Comparison of ENCODE assay signal across 20 cellular contexts in the genomic region with DNA sequence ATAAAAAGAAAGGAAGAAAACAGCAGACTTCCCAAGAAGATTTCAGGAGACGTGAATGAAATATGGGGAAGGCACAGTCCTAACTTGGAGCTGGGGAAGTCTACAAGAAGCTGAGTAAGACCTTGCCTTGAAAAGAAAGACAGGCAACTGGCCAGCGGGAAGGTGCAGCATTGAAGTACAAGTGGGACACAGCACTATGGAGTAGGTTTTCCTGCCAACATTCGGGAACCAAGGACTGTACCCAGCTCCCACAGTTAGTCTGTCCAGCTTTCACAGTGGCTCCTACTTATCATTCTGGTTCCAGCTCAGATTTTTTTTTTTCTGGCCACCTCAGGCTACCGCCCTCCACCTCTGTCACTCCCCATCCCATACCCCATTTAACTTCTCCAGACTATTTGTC.
"Had no signal": no experiment of that assay in that cellular context is flagged by ENCODE, and none has a peak within 500 bp of the region (broad histone marks: within the 10 kb centered on the region; RNA-seq: fewer than 3 reads in every experiment).

No MANE protein-coding gene starts in this region.

- H3K27me3 Mint-ChIP-seq: central memory CD8-positive, alpha-beta T cell had no signal

- H3K27me3 ChIP-seq: dorsolateral prefrontal cortex, esophagus squamous epithelium, gastroesophageal sphincter, pancreas, spleen, stomach, transverse colon had no signal

- ATAC-seq: gastroesophageal sphincter, left colon, natural killer cell, pancreas, sciatic nerve had no signal

- H3K27ac ChIP-seq: dorsolateral prefrontal cortex, esophagus squamous epithelium, gastroesophageal sphincter, pancreas, prostate gland, spleen, stomach, thoracic aorta, transverse colon had no signal

- H3K4me3 ChIP-seq: esophagus squamous epithelium, gastroesophageal sphincter, pancreas, prostate gland, spleen, stomach, thoracic aorta, transverse colon had no signal

- H3K4me3 Mint-ChIP-seq: central memory CD8-positive, alpha-beta T cell; natural killer cell; neural crest cell had no signal

- DNase-seq: cortex of kidney; dorsolateral prefrontal cortex; effector CD8-positive, alpha-beta T cell; esophagus squamous epithelium; foreskin fibroblast; hippocampal formation; left colon; mammary epithelial cell; natural killer cell; pancreas; spleen; stimulated activated naive CD4-positive, alpha-beta T cell; stomach; transverse colon had no signal

- H3K9me3 Mint-ChIP-seq: central memory CD8-positive, alpha-beta T cell had no signal

- H3K9me3 ChIP-seq: esophagus squamous epithelium, pancreas, prostate gland, stomach, thoracic aorta, transverse colon had no signal

- H3K4me1 ChIP-seq: esophagus squamous epithelium, gastroesophageal sphincter, pancreas, prostate gland, stomach, transverse colon had no signal
